9 cellular contexts compared by ENCODE assay signal in the genomic region with DNA sequence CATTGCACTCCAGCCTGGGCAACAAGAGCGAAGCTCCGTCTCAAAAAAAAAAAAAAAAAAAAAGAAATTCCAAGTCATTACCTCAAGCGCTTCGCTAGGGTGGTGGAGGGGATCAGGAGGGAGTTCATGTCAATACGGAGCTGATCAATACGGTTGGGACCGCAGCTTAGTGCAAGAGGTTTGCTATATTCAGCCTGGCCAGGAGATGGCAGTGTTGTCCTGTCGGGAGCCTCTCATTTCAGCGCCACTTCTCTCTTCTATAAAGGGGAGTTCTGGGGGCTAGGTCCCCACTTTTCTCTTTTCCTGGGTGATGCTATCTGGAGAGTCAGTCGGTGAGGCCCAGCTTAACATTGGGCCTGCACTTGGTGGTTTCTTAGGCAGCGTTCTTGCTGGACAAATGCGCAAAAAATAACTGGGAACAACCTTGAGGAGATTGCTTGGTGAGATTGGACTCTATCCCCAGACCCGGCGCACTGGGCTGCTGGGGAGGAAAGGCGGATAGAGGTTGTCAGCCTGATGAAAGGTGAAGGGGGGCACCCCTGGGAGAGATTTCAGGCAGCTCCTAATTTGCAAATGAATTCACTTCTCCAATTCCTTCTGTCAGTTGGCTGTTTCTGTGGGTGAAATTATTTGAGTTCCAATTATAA. TPM values are rescaled to one million over a fixed set of nuclear protein-coding genes. Genes with fewer than 3 reads are reported as not detected.
DNase-seq lines count a peak whose midpoint lies in the region; ATAC-seq lines count a peak whose summit lies in the region.
"Had no signal": no experiment of that assay in that cellular context is flagged by ENCODE, and none has a peak within 500 bp of the region (broad histone marks: within the 10 kb centered on the region; RNA-seq: fewer than 3 reads in every experiment).

No MANE protein-coding gene starts in this region.

- H3K36me3 Mint-ChIP-seq in CD8-positive, alpha-beta memory T cell = no peaks in the 10 kb centered on the region
- H3K36me3 Mint-ChIP-seq in memory B cell = peaks cover under 1% of the 10 kb centered on the region
- H3K36me3 Mint-ChIP-seq: IgD-negative memory B cell had no signal

- H3K27ac ChIP-seq in CD8-positive, alpha-beta memory T cell (ENCODE audit: low read depth, low read length) = no peak overlapping the region

- no peak overlapping the region for H3K4me3 ChIP-seq in CD8-positive, alpha-beta memory T cell (ENCODE audit: low read length)
- H3K4me3 ChIP-seq in HAP-1 = no peak overlapping the region

- H3K4me1 ChIP-seq in CD8-positive, alpha-beta memory T cell (ENCODE audit: insufficient read depth, low read length) = peaks cover 10% of the 10 kb centered on the region
- H3K4me1 ChIP-seq in HAP-1 = no peaks in the 10 kb centered on the region

- H3K4me3 Mint-ChIP-seq in CD8-positive, alpha-beta memory T cell = peak overlapping the region in 1 of 7 donors; percentile 54
- no peak overlapping the region for H3K4me3 Mint-ChIP-seq in memory B cell
- H3K4me3 Mint-ChIP-seq: IgD-negative memory B cell had no signal

- DNase-seq in CD8-positive, alpha-beta memory T cell = peak; percentile 41 to 77 (median 57)
- DNase-seq in HAP-1 (ENCODE audit: low spot score in 2 of 2) (peak; percentile 38 to 80), NCI-H446 treated with DMSO at 0.1 percent for 48 hours (lab: John Stamatoyannopoulos, UW) (peak; percentile 10), memory B cell (ENCODE audit: low spot score in 2 of 2) (peak; percentile 67 to 79)
- DNase-seq in activated CD4-positive, alpha-beta T cell treated with anti-CD3 and anti-CD28 coated beads, Interleukin-2, amount 50 U/mL, for 4 hours = peak; percentile 62 to 70
- DNase-seq in effector CD4-positive, alpha-beta T cell = peak; percentile 65
- peak; percentile 47 to 53 for DNase-seq in stimulated activated CD8-positive, alpha-beta memory T cell treated with anti-CD3 and anti-CD28 coated beads, Interleukin-4, amount 100 ng/mL, for 1 hour (ENCODE audit: low read depth in 2 of 2, low spot score in 1 of 2)

- H3K27me3 ChIP-seq in CD8-positive, alpha-beta memory T cell (ENCODE audit: insufficient read depth, low read length, poor library complexity, severe bottlenecking) = peaks cover 4% of the 10 kb centered on the region
- H3K27me3 ChIP-seq in HAP-1 (ENCODE audit: low read depth) = peaks cover 24% of the 10 kb centered on the region

- no peaks in the 10 kb centered on the region for H3K36me3 ChIP-seq in CD8-positive, alpha-beta memory T cell (ENCODE audit: insufficient read depth, low read length)
- H3K36me3 ChIP-seq in HAP-1 (replicated peaks) = no peaks in the 10 kb centered on the region

- peaks cover 28 to 37% of the 10 kb centered on the region in 2 donors for H3K27me3 Mint-ChIP-seq in CD8-positive, alpha-beta memory T cell
- H3K27me3 Mint-ChIP-seq in memory B cell = peaks cover 9% of the 10 kb centered on the region

- CTCF ChIA-PET in CD8-positive, alpha-beta memory T cell (lab: Charles Lee) = interaction anchor here (0.6 to 5.7 kb wide), 43 partner anchors 9 to 1540 kb away, joined by 3 to 149 read pairs (median 4); no protein-coding TSS in a partner anchor

- H3K4me1 Mint-ChIP-seq in CD8-positive, alpha-beta memory T cell = peaks cover 13 to 18% (median 14%) of the 10 kb centered on the region in 3 donors
- peaks cover 24% of the 10 kb centered on the region for H3K4me1 Mint-ChIP-seq in memory B cell

- H3K9me3 Mint-ChIP-seq in CD8-positive, alpha-beta memory T cell = no peaks in the 10 kb centered on the region
- no peaks in the 10 kb centered on the region for H3K9me3 Mint-ChIP-seq in memory B cell
- H3K9me3 Mint-ChIP-seq: IgD-negative memory B cell had no signal

- no peaks in the 10 kb centered on the region for H3K9me3 ChIP-seq in CD8-positive, alpha-beta memory T cell (ENCODE audit: low read length)
- H3K9me3 ChIP-seq in HAP-1 = no peaks in the 10 kb centered on the region

- in situ Hi-C loops in HAP-1 (cut with MboI; ENCODE audit: low sequenced_read_pairs) = loop anchor here (10.0 kb wide), 1 partner anchor 923 kb away; no protein-coding TSS in a partner anchor

- H3K27ac Mint-ChIP-seq in CD8-positive, alpha-beta memory T cell = peak overlapping the region in 1 of 8 donors; percentile 3
- no peak overlapping the region for H3K27ac Mint-ChIP-seq in memory B cell
- H3K27ac Mint-ChIP-seq: IgD-negative memory B cell had no signal

- POLR2A ChIA-PET in CD8-positive, alpha-beta memory T cell (lab: Charles Lee) = interaction anchor here (0.7 kb wide), 1 partner anchor 417 kb away, joined by 5 read pairs; no protein-coding TSS in a partner anchor

- ATAC-seq in memory B cell (ENCODE audit: low read depth) = peak; percentile 78
- ATAC-seq in GM18873 (IDR thresholded peaks at IDR 0.05; ENCODE audit: low FRiP score, unreplicated experiment) = no peak

RNA-seq across cellular contexts. Expression of a gene that starts 40.4 kb away (rescaled TPM):
- total RNA-seq in CD8-positive, alpha-beta memory T cell = 10 to 100 TPM; 30.4 to 31.8 TPM
- polyA plus RNA-seq in CD8-positive, alpha-beta memory T cell = 39.3 TPM

Comparison
In these comparisons a context has a peak if more than half of its experiments do, and no peak if none do; other contexts are left out.
1. DNase-seq: peak in every context shown above with its lines; median percentile 73 in memory B cell; 66 in activated CD4-positive, alpha-beta T cell treated with anti-CD3 and anti-CD28 coated beads, Interleukin-2, amount 50 U/mL, for 4 hours; 65 in effector CD4-positive, alpha-beta T cell; 59 in HAP-1; 57 in CD8-positive, alpha-beta memory T cell; 50 in stimulated activated CD8-positive, alpha-beta memory T cell treated with anti-CD3 and anti-CD28 coated beads, Interleukin-4, amount 100 ng/mL, for 1 hour; 10 in NCI-H446 treated with DMSO at 0.1 percent for 48 hours.